ENCODE assay signal across 36 cellular contexts in the genomic region with DNA sequence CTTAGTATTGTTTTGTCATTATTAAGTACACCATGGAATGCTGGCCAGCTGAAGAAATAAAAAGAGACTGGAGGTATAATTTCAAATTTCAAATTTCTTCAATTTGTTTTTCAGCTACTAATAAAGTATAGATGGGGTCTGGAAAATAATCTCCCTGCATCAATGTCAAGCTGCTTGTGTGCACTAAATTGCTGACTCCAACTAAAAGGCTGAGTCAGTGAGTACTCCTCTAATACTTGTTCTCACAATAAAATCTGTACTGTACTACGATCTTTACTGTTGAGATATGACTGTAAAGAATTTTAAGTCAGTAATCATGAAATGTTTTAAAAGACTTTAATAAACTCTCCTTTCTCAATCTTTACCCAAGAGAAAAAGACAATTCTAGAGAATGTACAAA.
"Had no signal": no experiment of that assay in that cellular context is flagged by ENCODE, and none has a peak within 500 bp of the region (broad histone marks: within the 10 kb centered on the region; RNA-seq: fewer than 3 reads in every experiment).

No MANE protein-coding gene starts in this region.

- H3K4me1 ChIP-seq: adrenal gland, body of pancreas, breast epithelium had no signal

- H3K9me3 Mint-ChIP-seq: activated CD4-positive, alpha-beta memory T cell treated with anti-CD3 and anti-CD28 coated beads, Interleukin-2, amount 10 ng/mL, durations not matched to agents 7 days and 5 days; activated CD4-positive, alpha-beta T cell treated with anti-CD3 and anti-CD28 coated beads, Interleukin-2, amount 10 ng/mL, durations not matched to agents 7 days and 5 days; activated naive CD4-positive, alpha-beta T cell treated with anti-CD3 and anti-CD28 coated beads, Interleukin-2, amount 10 ng/mL, durations not matched to agents 7 days and 5 days; activated naive CD4-positive, alpha-beta T cell treated with anti-CD3 and anti-CD28 coated beads, Interleukin-2, amount 50 U/mL, for 24 hours; activated naive CD8-positive, alpha-beta T cell treated with anti-CD3 and anti-CD28 coated beads for 36 hours; activated T-cell treated with anti-CD3 and anti-CD28 coated beads, Interleukin-2, amount 50 U/mL, for 24 hours; activated T-helper 2 cell treated with anti-CD3 and anti-CD28 coated beads, Interferon-gamma antibody, Interleukin-2, Interleukin-4, amounts not matched to agents 10 μg/mL and 5 μg/mL and 100 μg/mL, durations not matched to agents 14 hours and 24 hours and 36 hours; T-helper 1 cell treated with Interleukin-12 subunit alpha and Interleukin-12 subunit beta and Interleukin-4 antibody, amounts not matched to agents 30 μg/mL and 1 μg/mL, for 36 hours; T-helper 2 cell treated with Interferon-gamma antibody and Interleukin-4, amounts not matched to agents 5 μg/mL and 100 μg/mL, for 36 hours had no signal

- H3K9me3 ChIP-seq: adrenal gland, body of pancreas, breast epithelium had no signal

- H3K27ac ChIP-seq: adrenal gland, body of pancreas, brain microvascular endothelial cell, breast epithelium, VCaP had no signal

- H3K27ac Mint-ChIP-seq: activated CD4-positive, alpha-beta memory T cell treated with anti-CD3 and anti-CD28 coated beads, Interleukin-2, amount 10 ng/mL, durations not matched to agents 7 days and 5 days; activated CD4-positive, alpha-beta T cell treated with anti-CD3 and anti-CD28 coated beads for 36 hours; activated CD4-positive, alpha-beta T cell treated with anti-CD3 and anti-CD28 coated beads, Interleukin-2, amount 10 ng/mL, durations not matched to agents 7 days and 5 days; activated CD8-positive, alpha-beta memory T cell treated with anti-CD3 and anti-CD28 coated beads, Interleukin-2, amount 10 ng/mL, durations not matched to agents 7 days and 5 days; activated CD8-positive, alpha-beta T cell treated with anti-CD3 and anti-CD28 coated beads, Interleukin-2, amount 10 ng/mL, durations not matched to agents 7 days and 5 days; activated naive CD4-positive, alpha-beta T cell treated with anti-CD3 and anti-CD28 coated beads, Interleukin-2, amount 10 ng/mL, durations not matched to agents 7 days and 5 days; activated naive CD4-positive, alpha-beta T cell treated with anti-CD3 and anti-CD28 coated beads, Interleukin-2, amount 50 U/mL, for 24 hours; activated naive CD8-positive, alpha-beta T cell treated with anti-CD3 and anti-CD28 coated beads for 36 hours; activated T-cell treated with anti-CD3 and anti-CD28 coated beads, Interleukin-2, amount 50 U/mL, for 24 hours; activated T-helper 2 cell treated with anti-CD3 and anti-CD28 coated beads, Interferon-gamma antibody, Interleukin-2, Interleukin-4, amounts not matched to agents 10 μg/mL and 5 μg/mL and 100 μg/mL, durations not matched to agents 14 hours and 24 hours and 36 hours; T-helper 1 cell treated with Interleukin-12 subunit alpha and Interleukin-12 subunit beta and Interleukin-4 antibody, amounts not matched to agents 30 μg/mL and 1 μg/mL, for 36 hours; T-helper 2 cell treated with Interferon-gamma antibody and Interleukin-4, amounts not matched to agents 5 μg/mL and 100 μg/mL, for 36 hours had no signal

- ATAC-seq: activated CD4-positive, alpha-beta T cell treated with anti-CD3 and anti-CD28 coated beads for 36 hours; activated CD4-positive, CD25-positive, alpha-beta regulatory T cell treated with anti-CD3 and anti-CD28 coated beads, Interleukin-2, amount 50 U/mL, for 24 hours; activated CD8-positive, alpha-beta memory T cell treated with anti-CD3 and anti-CD28 coated beads, Interleukin-2, amount 10 ng/mL, durations not matched to agents 7 days and 5 days; activated CD8-positive, alpha-beta T cell treated with anti-CD3 and anti-CD28 coated beads, Interleukin-2, amount 10 ng/mL, durations not matched to agents 7 days and 5 days; body of pancreas had no signal

- H3K27me3 ChIP-seq: adrenal gland, body of pancreas, brain microvascular endothelial cell, breast epithelium had no signal

- H3K36me3 Mint-ChIP-seq: activated CD8-positive, alpha-beta memory T cell treated with anti-CD3 and anti-CD28 coated beads, Interleukin-2, amount 10 ng/mL, durations not matched to agents 7 days and 5 days; activated naive CD4-positive, alpha-beta T cell treated with anti-CD3 and anti-CD28 coated beads, Interleukin-2, amount 10 ng/mL, durations not matched to agents 7 days and 5 days; activated naive CD4-positive, alpha-beta T cell treated with anti-CD3 and anti-CD28 coated beads, Interleukin-2, amount 50 U/mL, for 24 hours; activated naive CD8-positive, alpha-beta T cell treated with anti-CD3 and anti-CD28 coated beads for 36 hours had no signal

- H3K4me3 ChIP-seq: adrenal gland, body of pancreas, breast epithelium had no signal

- FAIRE-seq: astrocyte, TTC549 had no signal

- DNase-seq: activated CD4-positive, alpha-beta memory T cell treated with anti-CD3 and anti-CD28 coated beads, Interleukin-2, amount 10 ng/mL, durations not matched to agents 7 days and 5 days; activated CD4-positive, alpha-beta T cell treated with anti-CD3 and anti-CD28 coated beads for 1 hour; activated CD4-positive, alpha-beta T cell treated with anti-CD3 and anti-CD28 coated beads for 36 hours; activated CD4-positive, alpha-beta T cell treated with anti-CD3 and anti-CD28 coated beads for 48 hours; activated CD4-positive, alpha-beta T cell treated with anti-CD3 and anti-CD28 coated beads, Interleukin-2, amount 10 ng/mL, durations not matched to agents 7 days and 5 days; activated CD4-positive, alpha-beta T cell treated with anti-CD3 and anti-CD28 coated beads, Interleukin-2, amount 50 U/mL, for 48 hours; activated CD4-positive, CD25-positive, alpha-beta regulatory T cell; activated CD8-positive, alpha-beta memory T cell treated with anti-CD3 and anti-CD28 coated beads for 24 hours; activated CD8-positive, alpha-beta memory T cell treated with anti-CD3 and anti-CD28 coated beads, Interleukin-2, amount 10 ng/mL, durations not matched to agents 7 days and 5 days; activated CD8-positive, alpha-beta memory T cell treated with anti-CD3 and anti-CD28 coated beads, Interleukin-2, amount 50 U/mL, for 48 hours; activated CD8-positive, alpha-beta T cell treated with anti-CD3 and anti-CD28 coated beads, Interleukin-2, amount 10 ng/mL, durations not matched to agents 7 days and 5 days; activated effector memory CD4-positive, alpha-beta T cell treated with Interleukin-2 at 50 U/mL for 16 hours; activated gamma-delta T cell; activated naive CD4-positive, alpha-beta T cell treated with anti-CD3 and anti-CD28 coated beads, Interleukin-2, amount 10 ng/mL, durations not matched to agents 7 days and 5 days; activated naive CD4-positive, alpha-beta T cell treated with Interleukin-2 at 50 U/mL for 16 hours; activated naive CD8-positive, alpha-beta T cell treated with anti-CD3 and anti-CD28 coated beads for 36 hours; activated T-cell treated with anti-CD3 and anti-CD28 coated beads, Interleukin-2, amount 50 U/mL, for 24 hours; activated T-cell treated with anti-CD3 and anti-CD28 coated beads, Interleukin-2, amount 50 U/mL, for 48 hours; adrenal gland; amniotic stem cell; aorta; body of pancreas; brain microvascular endothelial cell; central memory CD4-positive, alpha-beta T cell; T-helper 1 cell; T-helper 2 cell; T-helper 9 cell had no signal

- H3K36me3 ChIP-seq: adrenal gland, brain microvascular endothelial cell, breast epithelium had no signal
